Comparison of ENCODE assay signal across 1 cellular context in the genomic region with DNA sequence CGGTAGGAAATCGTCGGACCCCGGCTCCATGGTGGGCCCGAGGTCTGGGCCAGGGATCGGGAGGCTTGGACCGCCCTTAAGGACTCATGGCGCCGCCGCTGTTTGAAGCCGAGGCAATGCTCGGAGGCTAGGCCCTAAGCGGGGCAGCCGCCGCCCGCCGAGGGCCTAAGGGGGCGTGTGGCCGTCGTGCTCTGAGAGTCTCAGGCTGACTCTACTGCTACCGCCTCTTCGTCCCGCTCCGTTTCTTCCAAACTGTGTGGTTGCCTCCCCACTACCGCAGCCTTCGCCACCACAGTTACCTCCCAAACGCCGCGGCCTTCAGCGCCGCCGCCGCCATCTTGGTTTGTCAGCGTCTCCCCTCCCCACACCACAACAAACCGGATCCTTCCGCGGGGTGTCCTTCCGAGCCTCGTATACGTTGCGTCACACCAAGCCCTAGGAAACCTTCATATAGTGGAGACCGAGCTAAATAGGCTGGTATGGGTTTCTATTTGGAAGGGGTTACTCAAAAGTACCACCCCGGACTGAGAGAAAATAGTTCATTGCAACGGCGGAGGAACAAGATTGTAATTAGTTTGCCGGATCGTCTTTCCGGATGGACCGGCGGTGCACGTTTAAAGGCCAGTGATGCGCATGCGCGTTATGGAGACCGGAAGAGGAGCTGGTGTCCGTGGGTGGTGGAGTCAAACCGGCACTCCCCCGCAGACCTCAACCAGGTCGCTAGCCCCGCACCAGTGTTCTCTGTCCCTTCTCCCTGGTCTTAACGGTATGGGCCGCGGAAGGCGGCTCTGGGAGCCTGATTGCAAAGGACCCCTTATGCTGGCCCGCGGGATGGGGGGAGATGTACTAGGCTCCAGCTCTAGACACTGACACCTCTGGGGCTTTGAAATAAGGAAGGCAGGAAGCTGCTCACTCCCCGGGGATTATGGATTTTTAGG.
TF ChIP-seq lines count a peak whose summit lies in the region.

A gene (minus strand): TSS at position 348 of the 938 bp plus-strand sequence. CDS start 318 bp downstream, at position 30.

TF ChIP-seq in K562, 482 proteins besides CTCF, POLR2A, EP300 and RAD21 (continued from another document and continues in another):
- TF ChIP-seq, protein P1, sequence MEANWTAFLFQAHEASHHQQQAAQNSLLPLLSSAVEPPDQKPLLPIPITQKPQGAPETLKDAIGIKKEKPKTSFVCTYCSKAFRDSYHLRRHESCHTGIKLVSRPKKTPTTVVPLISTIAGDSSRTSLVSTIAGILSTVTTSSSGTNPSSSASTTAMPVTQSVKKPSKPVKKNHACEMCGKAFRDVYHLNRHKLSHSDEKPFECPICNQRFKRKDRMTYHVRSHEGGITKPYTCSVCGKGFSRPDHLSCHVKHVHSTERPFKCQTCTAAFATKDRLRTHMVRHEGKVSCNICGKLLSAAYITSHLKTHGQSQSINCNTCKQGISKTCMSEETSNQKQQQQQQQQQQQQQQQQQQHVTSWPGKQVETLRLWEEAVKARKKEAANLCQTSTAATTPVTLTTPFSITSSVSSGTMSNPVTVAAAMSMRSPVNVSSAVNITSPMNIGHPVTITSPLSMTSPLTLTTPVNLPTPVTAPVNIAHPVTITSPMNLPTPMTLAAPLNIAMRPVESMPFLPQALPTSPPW (CRISPR knock-in tag; IDR thresholded peaks at IDR 0.05) = peak; percentile 77
- TF ChIP-seq, protein P2, sequence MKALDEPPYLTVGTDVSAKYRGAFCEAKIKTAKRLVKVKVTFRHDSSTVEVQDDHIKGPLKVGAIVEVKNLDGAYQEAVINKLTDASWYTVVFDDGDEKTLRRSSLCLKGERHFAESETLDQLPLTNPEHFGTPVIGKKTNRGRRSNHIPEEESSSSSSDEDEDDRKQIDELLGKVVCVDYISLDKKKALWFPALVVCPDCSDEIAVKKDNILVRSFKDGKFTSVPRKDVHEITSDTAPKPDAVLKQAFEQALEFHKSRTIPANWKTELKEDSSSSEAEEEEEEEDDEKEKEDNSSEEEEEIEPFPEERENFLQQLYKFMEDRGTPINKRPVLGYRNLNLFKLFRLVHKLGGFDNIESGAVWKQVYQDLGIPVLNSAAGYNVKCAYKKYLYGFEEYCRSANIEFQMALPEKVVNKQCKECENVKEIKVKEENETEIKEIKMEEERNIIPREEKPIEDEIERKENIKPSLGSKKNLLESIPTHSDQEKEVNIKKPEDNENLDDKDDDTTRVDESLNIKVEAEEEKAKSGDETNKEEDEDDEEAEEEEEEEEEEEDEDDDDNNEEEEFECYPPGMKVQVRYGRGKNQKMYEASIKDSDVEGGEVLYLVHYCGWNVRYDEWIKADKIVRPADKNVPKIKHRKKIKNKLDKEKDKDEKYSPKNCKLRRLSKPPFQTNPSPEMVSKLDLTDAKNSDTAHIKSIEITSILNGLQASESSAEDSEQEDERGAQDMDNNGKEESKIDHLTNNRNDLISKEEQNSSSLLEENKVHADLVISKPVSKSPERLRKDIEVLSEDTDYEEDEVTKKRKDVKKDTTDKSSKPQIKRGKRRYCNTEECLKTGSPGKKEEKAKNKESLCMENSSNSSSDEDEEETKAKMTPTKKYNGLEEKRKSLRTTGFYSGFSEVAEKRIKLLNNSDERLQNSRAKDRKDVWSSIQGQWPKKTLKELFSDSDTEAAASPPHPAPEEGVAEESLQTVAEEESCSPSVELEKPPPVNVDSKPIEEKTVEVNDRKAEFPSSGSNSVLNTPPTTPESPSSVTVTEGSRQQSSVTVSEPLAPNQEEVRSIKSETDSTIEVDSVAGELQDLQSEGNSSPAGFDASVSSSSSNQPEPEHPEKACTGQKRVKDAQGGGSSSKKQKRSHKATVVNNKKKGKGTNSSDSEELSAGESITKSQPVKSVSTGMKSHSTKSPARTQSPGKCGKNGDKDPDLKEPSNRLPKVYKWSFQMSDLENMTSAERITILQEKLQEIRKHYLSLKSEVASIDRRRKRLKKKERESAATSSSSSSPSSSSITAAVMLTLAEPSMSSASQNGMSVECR (CRISPR knock-in tag; IDR thresholded peaks at IDR 0.05) = peak; percentile 65; the same call in 1 of the 2 replicates
- TF ChIP-seq, protein P3, sequence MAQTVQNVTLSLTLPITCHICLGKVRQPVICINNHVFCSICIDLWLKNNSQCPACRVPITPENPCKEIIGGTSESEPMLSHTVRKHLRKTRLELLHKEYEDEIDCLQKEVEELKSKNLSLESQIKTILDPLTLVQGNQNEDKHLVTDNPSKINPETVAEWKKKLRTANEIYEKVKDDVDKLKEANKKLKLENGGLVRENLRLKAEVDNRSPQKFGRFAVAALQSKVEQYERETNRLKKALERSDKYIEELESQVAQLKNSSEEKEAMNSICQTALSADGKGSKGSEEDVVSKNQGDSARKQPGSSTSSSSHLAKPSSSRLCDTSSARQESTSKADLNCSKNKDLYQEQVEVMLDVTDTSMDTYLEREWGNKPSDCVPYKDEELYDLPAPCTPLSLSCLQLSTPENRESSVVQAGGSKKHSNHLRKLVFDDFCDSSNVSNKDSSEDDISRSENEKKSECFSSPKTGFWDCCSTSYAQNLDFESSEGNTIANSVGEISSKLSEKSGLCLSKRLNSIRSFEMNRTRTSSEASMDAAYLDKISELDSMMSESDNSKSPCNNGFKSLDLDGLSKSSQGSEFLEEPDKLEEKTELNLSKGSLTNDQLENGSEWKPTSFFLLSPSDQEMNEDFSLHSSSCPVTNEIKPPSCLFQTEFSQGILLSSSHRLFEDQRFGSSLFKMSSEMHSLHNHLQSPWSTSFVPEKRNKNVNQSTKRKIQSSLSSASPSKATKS (CRISPR knock-in tag; IDR thresholded peaks at IDR 0.05) = no peak
- TF ChIP-seq SRSF9 (IDR thresholded peaks at IDR 0.05; ENCODE audit: borderline replicate concordance, low read depth, low read length) (no peak), MIER1 (IDR thresholded peaks at IDR 0.05; ENCODE audit: low read depth) (peak; percentile 60; the same call in 1 of the 2 replicates), CREM (IDR thresholded peaks at IDR 0.05; ENCODE audit: low read depth) (peak; percentile 69), SPI1 (IDR thresholded peaks at IDR 0.05; ENCODE audit: borderline replicate concordance, low read depth, low read length) (0 out of 2 replicates have a peak, but pooled peaks have one; percentile 11), STAT5B (CRISPR knock-in tag; IDR thresholded peaks at IDR 0.05) (no peak), NCOA1 (IDR thresholded peaks at IDR 0.05; ENCODE audit: low read depth) (peak; percentile 65; the same call in 1 of the 2 replicates), ZFX (CRISPR knock-in tag; IDR thresholded peaks at IDR 0.05) (peak; percentile 95), LCOR (CRISPR knock-in tag; IDR thresholded peaks at IDR 0.05) (peak; percentile 55; the same call in 1 of the 2 replicates), C11orf30 (IDR thresholded peaks at IDR 0.05; ENCODE audit: low read depth) (peak; percentile 81), XRCC3 (IDR thresholded peaks at IDR 0.05) (no peak), ZC3H8 (IDR thresholded peaks at IDR 0.05) (0 out of 2 replicates have a peak, but pooled peaks have one; percentile 75), ARID2 (IDR thresholded peaks at IDR 0.05) (no peak), FOXJ3 (CRISPR knock-in tag; IDR thresholded peaks at IDR 0.05) (no peak), FOSL1 (tag; conservative IDR thresholded peaks at IDR 0.05) (0 out of 2 replicates have a peak, but pooled peaks have one; percentile 27), ZBTB1 (CRISPR knock-in tag; IDR thresholded peaks at IDR 0.05; ENCODE audit: borderline replicate concordance, low read depth) (peak; percentile 42; the same call in 1 of the 2 replicates), HDAC3 (IDR thresholded peaks at IDR 0.05; ENCODE audit: borderline replicate concordance, partially characterized antibody) (peak; percentile 78), GTF2E2 (tag; IDR thresholded peaks at IDR 0.05) (peak; percentile 94), TAF15 (IDR thresholded peaks at IDR 0.05; ENCODE audit: low read depth, low read length) (no peak), ESRRA (IDR thresholded peaks at IDR 0.05; ENCODE audit: borderline replicate concordance, low read depth) (peak; percentile 68; the same call in 1 of the 2 replicates)
- TF ChIP-seq, protein P4, sequence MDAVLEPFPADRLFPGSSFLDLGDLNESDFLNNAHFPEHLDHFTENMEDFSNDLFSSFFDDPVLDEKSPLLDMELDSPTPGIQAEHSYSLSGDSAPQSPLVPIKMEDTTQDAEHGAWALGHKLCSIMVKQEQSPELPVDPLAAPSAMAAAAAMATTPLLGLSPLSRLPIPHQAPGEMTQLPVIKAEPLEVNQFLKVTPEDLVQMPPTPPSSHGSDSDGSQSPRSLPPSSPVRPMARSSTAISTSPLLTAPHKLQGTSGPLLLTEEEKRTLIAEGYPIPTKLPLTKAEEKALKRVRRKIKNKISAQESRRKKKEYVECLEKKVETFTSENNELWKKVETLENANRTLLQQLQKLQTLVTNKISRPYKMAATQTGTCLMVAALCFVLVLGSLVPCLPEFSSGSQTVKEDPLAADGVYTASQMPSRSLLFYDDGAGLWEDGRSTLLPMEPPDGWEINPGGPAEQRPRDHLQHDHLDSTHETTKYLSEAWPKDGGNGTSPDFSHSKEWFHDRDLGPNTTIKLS (IDR thresholded peaks at IDR 0.05; ENCODE audit: borderline replicate concordance, low read depth) = peak; percentile 80; the same call in 1 of the 2 replicates
- TF ChIP-seq, protein P5, sequence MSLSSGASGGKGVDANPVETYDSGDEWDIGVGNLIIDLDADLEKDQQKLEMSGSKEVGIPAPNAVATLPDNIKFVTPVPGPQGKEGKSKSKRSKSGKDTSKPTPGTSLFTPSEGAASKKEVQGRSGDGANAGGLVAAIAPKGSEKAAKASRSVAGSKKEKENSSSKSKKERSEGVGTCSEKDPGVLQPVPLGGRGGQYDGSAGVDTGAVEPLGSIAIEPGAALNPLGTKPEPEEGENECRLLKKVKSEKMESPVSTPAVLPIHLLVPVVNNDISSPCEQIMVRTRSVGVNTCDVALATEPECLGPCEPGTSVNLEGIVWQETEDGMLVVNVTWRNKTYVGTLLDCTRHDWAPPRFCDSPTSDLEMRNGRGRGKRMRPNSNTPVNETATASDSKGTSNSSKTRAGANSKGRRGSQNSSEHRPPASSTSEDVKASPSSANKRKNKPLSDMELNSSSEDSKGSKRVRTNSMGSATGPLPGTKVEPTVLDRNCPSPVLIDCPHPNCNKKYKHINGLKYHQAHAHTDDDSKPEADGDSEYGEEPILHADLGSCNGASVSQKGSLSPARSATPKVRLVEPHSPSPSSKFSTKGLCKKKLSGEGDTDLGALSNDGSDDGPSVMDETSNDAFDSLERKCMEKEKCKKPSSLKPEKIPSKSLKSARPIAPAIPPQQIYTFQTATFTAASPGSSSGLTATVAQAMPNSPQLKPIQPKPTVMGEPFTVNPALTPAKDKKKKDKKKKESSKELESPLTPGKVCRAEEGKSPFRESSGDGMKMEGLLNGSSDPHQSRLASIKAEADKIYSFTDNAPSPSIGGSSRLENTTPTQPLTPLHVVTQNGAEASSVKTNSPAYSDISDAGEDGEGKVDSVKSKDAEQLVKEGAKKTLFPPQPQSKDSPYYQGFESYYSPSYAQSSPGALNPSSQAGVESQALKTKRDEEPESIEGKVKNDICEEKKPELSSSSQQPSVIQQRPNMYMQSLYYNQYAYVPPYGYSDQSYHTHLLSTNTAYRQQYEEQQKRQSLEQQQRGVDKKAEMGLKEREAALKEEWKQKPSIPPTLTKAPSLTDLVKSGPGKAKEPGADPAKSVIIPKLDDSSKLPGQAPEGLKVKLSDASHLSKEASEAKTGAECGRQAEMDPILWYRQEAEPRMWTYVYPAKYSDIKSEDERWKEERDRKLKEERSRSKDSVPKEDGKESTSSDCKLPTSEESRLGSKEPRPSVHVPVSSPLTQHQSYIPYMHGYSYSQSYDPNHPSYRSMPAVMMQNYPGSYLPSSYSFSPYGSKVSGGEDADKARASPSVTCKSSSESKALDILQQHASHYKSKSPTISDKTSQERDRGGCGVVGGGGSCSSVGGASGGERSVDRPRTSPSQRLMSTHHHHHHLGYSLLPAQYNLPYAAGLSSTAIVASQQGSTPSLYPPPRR (CRISPR knock-in tag; IDR thresholded peaks at IDR 0.05; ENCODE audit: borderline replicate concordance) = no peak
- TF ChIP-seq, protein P6, sequence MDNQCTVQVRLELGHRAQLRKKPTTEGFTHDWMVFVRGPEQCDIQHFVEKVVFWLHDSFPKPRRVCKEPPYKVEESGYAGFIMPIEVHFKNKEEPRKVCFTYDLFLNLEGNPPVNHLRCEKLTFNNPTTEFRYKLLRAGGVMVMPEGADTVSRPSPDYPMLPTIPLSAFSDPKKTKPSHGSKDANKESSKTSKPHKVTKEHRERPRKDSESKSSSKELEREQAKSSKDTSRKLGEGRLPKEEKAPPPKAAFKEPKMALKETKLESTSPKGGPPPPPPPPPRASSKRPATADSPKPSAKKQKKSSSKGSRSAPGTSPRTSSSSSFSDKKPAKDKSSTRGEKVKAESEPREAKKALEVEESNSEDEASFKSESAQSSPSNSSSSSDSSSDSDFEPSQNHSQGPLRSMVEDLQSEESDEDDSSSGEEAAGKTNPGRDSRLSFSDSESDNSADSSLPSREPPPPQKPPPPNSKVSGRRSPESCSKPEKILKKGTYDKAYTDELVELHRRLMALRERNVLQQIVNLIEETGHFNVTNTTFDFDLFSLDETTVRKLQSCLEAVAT (IDR thresholded peaks at IDR 0.05) = peak in 1 of 2 experiments; percentile 93; a peak in 2 of 4 replicates
- TF ChIP-seq, protein P7, sequence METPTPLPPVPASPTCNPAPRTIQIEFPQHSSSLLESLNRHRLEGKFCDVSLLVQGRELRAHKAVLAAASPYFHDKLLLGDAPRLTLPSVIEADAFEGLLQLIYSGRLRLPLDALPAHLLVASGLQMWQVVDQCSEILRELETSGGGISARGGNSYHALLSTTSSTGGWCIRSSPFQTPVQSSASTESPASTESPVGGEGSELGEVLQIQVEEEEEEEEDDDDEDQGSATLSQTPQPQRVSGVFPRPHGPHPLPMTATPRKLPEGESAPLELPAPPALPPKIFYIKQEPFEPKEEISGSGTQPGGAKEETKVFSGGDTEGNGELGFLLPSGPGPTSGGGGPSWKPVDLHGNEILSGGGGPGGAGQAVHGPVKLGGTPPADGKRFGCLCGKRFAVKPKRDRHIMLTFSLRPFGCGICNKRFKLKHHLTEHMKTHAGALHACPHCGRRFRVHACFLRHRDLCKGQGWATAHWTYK (CRISPR knock-in tag; IDR thresholded peaks at IDR 0.05) = 0 out of 2 replicates have a peak, but pooled peaks have one; percentile 22
- TF ChIP-seq, protein P8, sequence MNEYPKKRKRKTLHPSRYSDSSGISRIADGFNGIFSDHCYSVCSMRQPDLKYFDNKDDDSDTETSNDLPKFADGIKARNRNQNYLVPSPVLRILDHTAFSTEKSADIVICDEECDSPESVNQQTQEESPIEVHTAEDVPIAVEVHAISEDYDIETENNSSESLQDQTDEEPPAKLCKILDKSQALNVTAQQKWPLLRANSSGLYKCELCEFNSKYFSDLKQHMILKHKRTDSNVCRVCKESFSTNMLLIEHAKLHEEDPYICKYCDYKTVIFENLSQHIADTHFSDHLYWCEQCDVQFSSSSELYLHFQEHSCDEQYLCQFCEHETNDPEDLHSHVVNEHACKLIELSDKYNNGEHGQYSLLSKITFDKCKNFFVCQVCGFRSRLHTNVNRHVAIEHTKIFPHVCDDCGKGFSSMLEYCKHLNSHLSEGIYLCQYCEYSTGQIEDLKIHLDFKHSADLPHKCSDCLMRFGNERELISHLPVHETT (CRISPR knock-in tag; conservative IDR thresholded peaks at IDR 0.05 in 1 of 2, IDR thresholded peaks at IDR 0.05 in 1 of 2) = 0 out of 4 replicates have a peak, but pooled peaks of 1 of the 2 experiments have one; percentile 26
- TF ChIP-seq, protein P9, sequence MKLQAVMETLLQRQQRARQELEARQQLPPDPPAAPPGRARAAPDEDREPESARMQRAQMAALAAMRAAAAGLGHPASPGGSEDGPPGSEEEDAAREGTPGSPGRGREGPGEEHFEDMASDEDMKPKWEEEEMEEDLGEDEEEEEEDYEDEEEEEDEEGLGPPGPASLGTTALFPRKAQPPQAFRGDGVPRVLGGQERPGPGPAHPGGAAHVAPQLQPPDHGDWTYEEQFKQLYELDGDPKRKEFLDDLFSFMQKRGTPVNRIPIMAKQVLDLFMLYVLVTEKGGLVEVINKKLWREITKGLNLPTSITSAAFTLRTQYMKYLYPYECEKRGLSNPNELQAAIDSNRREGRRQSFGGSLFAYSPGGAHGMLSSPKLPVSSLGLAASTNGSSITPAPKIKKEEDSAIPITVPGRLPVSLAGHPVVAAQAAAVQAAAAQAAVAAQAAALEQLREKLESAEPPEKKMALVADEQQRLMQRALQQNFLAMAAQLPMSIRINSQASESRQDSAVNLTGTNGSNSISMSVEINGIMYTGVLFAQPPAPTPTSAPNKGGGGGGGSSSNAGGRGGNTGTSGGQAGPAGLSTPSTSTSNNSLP (IDR thresholded peaks at IDR 0.05; ENCODE audit: borderline replicate concordance, low read depth, low read length) = peak; percentile 99
